2 cellular contexts compared by ENCODE assay signal in the genomic region with DNA sequence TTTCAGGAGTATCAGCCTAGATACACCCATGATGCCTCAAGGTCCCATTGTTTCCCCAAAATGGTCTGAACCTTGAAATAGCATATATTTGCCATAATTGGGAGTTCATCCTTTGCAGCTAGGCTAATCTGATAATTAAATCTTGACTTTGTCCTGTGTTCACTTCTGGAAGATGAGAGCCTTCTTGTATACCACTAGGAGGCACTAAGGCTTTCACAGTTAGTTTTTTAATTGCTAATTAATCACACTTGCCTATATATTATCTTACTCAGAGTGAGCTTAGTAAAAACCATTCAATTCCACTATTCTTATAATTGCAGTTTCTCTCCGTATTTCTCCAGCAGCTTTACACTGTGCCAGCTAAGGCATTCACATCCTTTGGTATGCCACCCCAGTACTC.
TF ChIP-seq lines count a peak whose summit lies in the region.

No MANE protein-coding gene starts in this region.

TF ChIP-seq in liver, 16 proteins besides CTCF, POLR2A, EP300 and RAD21:
- no peak for TF ChIP-seq GABPA (IDR thresholded peaks at IDR 0.05 in 1 of 2, conservative IDR thresholded peaks at IDR 0.05 in 1 of 2)

TF ChIP-seq in HepG2, 621 proteins besides CTCF, POLR2A, EP300 and RAD21:
- TF ChIP-seq PCBP1 (IDR thresholded peaks at IDR 0.05; ENCODE audit: borderline replicate concordance, low read depth, low read length) (no peak), SOX5 (CRISPR knock-in tag; IDR thresholded peaks at IDR 0.05; ENCODE audit: borderline replicate concordance) (no peak), KLF15 (CRISPR knock-in tag; IDR thresholded peaks at IDR 0.05; ENCODE audit: borderline replicate concordance) (no peak), GFI1 (CRISPR knock-in tag; IDR thresholded peaks at IDR 0.05; ENCODE audit: borderline replicate concordance) (no peak)
